1 cellular context compared by ENCODE assay signal in the genomic region with DNA sequence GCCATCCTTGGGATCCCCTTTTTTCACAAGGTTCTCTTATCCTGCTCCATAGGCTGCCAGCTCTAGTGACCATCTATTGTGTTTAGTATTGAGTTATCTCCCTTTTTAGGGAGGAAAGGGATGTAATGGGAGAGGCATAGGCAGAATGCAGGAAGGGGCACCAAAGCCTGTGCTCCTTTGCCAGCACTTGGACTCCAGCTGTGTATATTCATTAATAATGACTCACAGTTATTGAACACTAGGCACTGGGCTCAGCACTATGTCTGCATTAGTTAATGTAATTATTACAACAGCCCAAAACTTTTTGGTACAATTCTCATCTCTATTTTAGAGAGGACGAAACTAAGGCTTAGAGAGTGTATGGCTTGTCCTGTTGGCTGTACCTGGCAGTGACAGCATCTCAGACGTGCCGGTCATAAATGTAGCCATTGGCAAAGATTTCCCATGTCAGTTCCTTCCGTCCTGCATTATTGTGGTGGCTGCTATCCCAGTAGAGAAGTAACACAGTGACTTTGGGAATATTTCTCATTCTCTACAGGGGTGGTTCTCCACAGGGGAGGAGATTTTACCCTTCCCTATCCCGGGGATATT.
TF ChIP-seq lines count a peak whose summit lies in the region.

No MANE protein-coding gene starts in this region.

TF ChIP-seq in GM23338, 12 proteins besides CTCF, POLR2A, EP300 and RAD21 (continued from another document):
- TF ChIP-seq, protein P1, sequence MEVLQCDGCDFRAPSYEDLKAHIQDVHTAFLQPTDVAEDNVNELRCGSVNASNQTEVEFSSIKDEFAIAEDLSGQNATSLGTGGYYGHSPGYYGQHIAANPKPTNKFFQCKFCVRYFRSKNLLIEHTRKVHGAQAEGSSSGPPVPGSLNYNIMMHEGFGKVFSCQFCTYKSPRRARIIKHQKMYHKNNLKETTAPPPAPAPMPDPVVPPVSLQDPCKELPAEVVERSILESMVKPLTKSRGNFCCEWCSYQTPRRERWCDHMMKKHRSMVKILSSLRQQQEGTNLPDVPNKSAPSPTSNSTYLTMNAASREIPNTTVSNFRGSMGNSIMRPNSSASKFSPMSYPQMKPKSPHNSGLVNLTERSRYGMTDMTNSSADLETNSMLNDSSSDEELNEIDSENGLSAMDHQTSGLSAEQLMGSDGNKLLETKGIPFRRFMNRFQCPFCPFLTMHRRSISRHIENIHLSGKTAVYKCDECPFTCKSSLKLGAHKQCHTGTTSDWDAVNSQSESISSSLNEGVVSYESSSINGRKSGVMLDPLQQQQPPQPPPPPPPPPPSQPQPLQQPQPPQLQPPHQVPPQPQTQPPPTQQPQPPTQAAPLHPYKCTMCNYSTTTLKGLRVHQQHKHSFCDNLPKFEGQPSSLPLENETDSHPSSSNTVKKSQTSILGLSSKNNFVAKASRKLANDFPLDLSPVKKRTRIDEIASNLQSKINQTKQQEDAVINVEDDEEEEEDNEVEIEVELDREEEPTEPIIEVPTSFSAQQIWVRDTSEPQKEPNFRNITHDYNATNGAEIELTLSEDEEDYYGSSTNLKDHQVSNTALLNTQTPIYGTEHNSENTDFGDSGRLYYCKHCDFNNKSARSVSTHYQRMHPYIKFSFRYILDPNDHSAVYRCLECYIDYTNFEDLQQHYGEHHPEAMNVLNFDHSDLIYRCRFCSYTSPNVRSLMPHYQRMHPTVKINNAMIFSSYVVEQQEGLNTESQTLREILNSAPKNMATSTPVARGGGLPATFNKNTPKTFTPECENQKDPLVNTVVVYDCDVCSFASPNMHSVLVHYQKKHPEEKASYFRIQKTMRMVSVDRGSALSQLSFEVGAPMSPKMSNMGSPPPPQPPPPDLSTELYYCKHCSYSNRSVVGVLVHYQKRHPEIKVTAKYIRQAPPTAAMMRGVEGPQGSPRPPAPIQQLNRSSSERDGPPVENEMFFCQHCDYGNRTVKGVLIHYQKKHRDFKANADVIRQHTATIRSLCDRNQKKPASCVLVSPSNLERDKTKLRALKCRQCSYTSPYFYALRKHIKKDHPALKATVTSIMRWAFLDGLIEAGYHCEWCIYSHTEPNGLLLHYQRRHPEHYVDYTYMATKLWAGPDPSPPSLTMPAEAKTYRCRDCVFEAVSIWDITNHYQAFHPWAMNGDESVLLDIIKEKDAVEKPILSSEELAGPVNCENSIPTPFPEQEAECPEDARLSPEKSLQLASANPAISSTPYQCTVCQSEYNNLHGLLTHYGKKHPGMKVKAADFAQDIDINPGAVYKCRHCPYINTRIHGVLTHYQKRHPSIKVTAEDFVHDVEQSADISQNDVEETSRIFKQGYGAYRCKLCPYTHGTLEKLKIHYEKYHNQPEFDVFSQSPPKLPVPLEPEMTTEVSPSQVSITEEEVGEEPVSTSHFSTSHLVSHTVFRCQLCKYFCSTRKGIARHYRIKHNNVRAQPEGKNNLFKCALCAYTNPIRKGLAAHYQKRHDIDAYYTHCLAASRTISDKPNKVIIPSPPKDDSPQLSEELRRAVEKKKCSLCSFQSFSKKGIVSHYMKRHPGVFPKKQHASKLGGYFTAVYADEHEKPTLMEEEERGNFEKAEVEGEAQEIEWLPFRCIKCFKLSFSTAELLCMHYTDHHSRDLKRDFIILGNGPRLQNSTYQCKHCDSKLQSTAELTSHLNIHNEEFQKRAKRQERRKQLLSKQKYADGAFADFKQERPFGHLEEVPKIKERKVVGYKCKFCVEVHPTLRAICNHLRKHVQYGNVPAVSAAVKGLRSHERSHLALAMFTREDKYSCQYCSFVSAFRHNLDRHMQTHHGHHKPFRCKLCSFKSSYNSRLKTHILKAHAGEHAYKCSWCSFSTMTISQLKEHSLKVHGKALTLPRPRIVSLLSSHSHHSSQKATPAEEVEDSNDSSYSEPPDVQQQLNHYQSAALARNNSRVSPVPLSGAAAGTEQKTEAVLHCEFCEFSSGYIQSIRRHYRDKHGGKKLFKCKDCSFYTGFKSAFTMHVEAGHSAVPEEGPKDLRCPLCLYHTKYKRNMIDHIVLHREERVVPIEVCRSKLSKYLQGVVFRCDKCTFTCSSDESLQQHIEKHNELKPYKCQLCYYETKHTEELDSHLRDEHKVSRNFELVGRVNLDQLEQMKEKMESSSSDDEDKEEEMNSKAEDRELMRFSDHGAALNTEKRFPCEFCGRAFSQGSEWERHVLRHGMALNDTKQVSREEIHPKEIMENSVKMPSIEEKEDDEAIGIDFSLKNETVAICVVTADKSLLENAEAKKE (CRISPR knock-in tag; IDR thresholded peaks at IDR 0.05) = no peak
- TF ChIP-seq CREB1 (CRISPR knock-in tag; IDR thresholded peaks at IDR 0.05; ENCODE audit: low read depth) (no peak), STAT1 (IDR thresholded peaks at IDR 0.05; ENCODE audit: unreplicated experiment) (no peak), NANOG (IDR thresholded peaks at IDR 0.05; ENCODE audit: borderline replicate concordance) (no peak), ZNF114 (CRISPR knock-in tag; IDR thresholded peaks at IDR 0.05) (no peak), JUNB (IDR thresholded peaks at IDR 0.05; ENCODE audit: unreplicated experiment) (no peak), EZH2phosphoT487 (IDR thresholded peaks at IDR 0.05; ENCODE audit: unreplicated experiment) (no peak), EZH2 (IDR thresholded peaks at IDR 0.05; ENCODE audit: low read depth, unreplicated experiment) (no peak), ZNF331 (CRISPR knock-in tag; IDR thresholded peaks at IDR 0.05; ENCODE audit: low read depth) (no peak)
- TF ChIP-seq, protein P2, sequence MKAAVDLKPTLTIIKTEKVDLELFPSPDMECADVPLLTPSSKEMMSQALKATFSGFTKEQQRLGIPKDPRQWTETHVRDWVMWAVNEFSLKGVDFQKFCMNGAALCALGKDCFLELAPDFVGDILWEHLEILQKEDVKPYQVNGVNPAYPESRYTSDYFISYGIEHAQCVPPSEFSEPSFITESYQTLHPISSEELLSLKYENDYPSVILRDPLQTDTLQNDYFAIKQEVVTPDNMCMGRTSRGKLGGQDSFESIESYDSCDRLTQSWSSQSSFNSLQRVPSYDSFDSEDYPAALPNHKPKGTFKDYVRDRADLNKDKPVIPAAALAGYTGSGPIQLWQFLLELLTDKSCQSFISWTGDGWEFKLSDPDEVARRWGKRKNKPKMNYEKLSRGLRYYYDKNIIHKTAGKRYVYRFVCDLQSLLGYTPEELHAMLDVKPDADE (IDR thresholded peaks at IDR 0.05) = no peak
- TF ChIP-seq, protein P3, sequence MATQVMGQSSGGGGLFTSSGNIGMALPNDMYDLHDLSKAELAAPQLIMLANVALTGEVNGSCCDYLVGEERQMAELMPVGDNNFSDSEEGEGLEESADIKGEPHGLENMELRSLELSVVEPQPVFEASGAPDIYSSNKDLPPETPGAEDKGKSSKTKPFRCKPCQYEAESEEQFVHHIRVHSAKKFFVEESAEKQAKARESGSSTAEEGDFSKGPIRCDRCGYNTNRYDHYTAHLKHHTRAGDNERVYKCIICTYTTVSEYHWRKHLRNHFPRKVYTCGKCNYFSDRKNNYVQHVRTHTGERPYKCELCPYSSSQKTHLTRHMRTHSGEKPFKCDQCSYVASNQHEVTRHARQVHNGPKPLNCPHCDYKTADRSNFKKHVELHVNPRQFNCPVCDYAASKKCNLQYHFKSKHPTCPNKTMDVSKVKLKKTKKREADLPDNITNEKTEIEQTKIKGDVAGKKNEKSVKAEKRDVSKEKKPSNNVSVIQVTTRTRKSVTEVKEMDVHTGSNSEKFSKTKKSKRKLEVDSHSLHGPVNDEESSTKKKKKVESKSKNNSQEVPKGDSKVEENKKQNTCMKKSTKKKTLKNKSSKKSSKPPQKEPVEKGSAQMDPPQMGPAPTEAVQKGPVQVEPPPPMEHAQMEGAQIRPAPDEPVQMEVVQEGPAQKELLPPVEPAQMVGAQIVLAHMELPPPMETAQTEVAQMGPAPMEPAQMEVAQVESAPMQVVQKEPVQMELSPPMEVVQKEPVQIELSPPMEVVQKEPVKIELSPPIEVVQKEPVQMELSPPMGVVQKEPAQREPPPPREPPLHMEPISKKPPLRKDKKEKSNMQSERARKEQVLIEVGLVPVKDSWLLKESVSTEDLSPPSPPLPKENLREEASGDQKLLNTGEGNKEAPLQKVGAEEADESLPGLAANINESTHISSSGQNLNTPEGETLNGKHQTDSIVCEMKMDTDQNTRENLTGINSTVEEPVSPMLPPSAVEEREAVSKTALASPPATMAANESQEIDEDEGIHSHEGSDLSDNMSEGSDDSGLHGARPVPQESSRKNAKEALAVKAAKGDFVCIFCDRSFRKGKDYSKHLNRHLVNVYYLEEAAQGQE (IDR thresholded peaks at IDR 0.05; ENCODE audit: unreplicated experiment) = no peak
